Comparison of ENCODE assay signal across 23 cellular contexts in the genomic region with DNA sequence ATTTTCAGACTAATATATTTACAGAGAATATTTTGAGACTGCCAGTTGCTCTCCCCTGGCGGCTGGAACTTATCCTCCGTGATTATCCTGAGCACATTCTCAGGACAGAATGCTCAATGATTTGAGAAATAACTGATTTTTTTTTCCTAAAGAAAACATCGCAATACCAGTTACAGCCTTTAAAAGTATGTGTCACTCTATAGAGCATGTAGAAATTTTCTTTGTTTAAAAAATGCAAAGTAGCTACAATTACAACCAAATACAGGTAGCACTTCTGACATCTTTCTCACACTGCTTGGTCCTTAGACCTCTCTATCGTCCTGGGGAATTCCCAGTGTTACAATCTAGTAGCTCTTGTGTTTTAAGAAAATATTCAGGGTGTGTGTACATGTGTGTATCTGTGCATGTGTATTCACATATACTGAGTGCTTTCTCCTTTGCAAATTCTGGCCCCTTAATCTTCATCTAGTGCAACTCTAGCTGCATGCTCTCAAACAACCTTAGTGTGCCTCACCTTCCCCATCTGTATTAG. TPM values are rescaled to one million over a fixed set of nuclear protein-coding genes. Genes with fewer than 3 reads are reported as not detected.
"Had no signal": no experiment of that assay in that cellular context is flagged by ENCODE, and none has a peak within 500 bp of the region (broad histone marks: within the 10 kb centered on the region; RNA-seq: fewer than 3 reads in every experiment).

No MANE protein-coding gene starts in this region.

- H3K4me3 ChIP-seq: adrenal gland, mucosa of descending colon, pancreas, right lobe of liver, thyroid gland, vagina had no signal

- H3K9me3 ChIP-seq: adrenal gland, mucosa of descending colon, neutrophil, pancreas, right lobe of liver, thyroid gland, vagina had no signal

- H3K27ac Mint-ChIP-seq: activated naive CD4-positive, alpha-beta T cell treated with anti-CD3 and anti-CD28 coated beads, Interleukin-2, amount 50 U/mL, for 72 hours; effector memory CD8-positive, alpha-beta T cell; memory B cell; naive thymus-derived CD4-positive, alpha-beta T cell; stimulated activated memory B cell treated with anti-CD40 and anti-IgM and Interleukin-4, amounts not matched to agents 10 μg/mL and 1 μg/mL and 100 μg/mL, for 72 hours; T-helper 17 cell had no signal

- H3K27ac ChIP-seq: adrenal gland, epithelial cell of prostate, neutrophil, pancreas, VCaP had no signal

- ATAC-seq: effector memory CD8-positive, alpha-beta T cell; left lobe of liver; mucosa of descending colon; naive thymus-derived CD4-positive, alpha-beta T cell; pancreas; right lobe of liver; stimulated activated memory B cell treated with anti-CD40 and anti-IgM and Interleukin-4, amounts not matched to agents 10 μg/mL and 1 μg/mL and 100 μg/mL, for 72 hours; T-helper 17 cell had no signal

- H3K9me3 Mint-ChIP-seq: activated naive CD4-positive, alpha-beta T cell treated with anti-CD3 and anti-CD28 coated beads, Interleukin-2, amount 50 U/mL, for 72 hours; memory B cell; stimulated activated memory B cell treated with anti-CD40 and anti-IgM and Interleukin-4, amounts not matched to agents 10 μg/mL and 1 μg/mL and 100 μg/mL, for 72 hours had no signal

- H3K36me3 Mint-ChIP-seq: activated naive CD4-positive, alpha-beta T cell treated with anti-CD3 and anti-CD28 coated beads, Interleukin-2, amount 50 U/mL, for 72 hours; memory B cell; naive thymus-derived CD4-positive, alpha-beta T cell; stimulated activated memory B cell treated with anti-CD40 and anti-IgM and Interleukin-4, amounts not matched to agents 10 μg/mL and 1 μg/mL and 100 μg/mL, for 72 hours had no signal

- H3K4me1 Mint-ChIP-seq: memory B cell; naive thymus-derived CD4-positive, alpha-beta T cell; stimulated activated memory B cell treated with anti-CD40 and anti-IgM and Interleukin-4, amounts not matched to agents 10 μg/mL and 1 μg/mL and 100 μg/mL, for 72 hours; T-helper 17 cell had no signal

- H3K36me3 ChIP-seq: adrenal gland, neutrophil, pancreas, right lobe of liver, thyroid gland, vagina had no signal

- H3K4me3 Mint-ChIP-seq: effector memory CD8-positive, alpha-beta T cell; memory B cell; naive thymus-derived CD4-positive, alpha-beta T cell; stimulated activated memory B cell treated with anti-CD40 and anti-IgM and Interleukin-4, amounts not matched to agents 10 μg/mL and 1 μg/mL and 100 μg/mL, for 72 hours; T-helper 17 cell had no signal

- DNase-seq: activated CD4-positive, alpha-beta T cell treated with anti-CD3 and anti-CD28 coated beads, Interleukin-2, amount 50 U/mL, for 1 hour; activated CD4-positive, CD25-positive, alpha-beta regulatory T cell treated with anti-CD3 and anti-CD28 coated beads, Interleukin-2, amount 50 U/mL, for 72 hours; activated CD8-positive, alpha-beta memory T cell treated with anti-CD3 and anti-CD28 coated beads for 24 hours; activated CD8-positive, alpha-beta memory T cell treated with anti-CD3 and anti-CD28 coated beads, Interleukin-2, amount 50 U/mL, for 48 hours; activated effector memory CD4-positive, alpha-beta T cell treated with anti-CD3 and anti-CD28 coated beads, Interleukin-2, amount 50 U/mL, for 16 hours; activated T-cell treated with anti-CD3 and anti-CD28 coated beads, Interleukin-2, amount 50 U/mL, for 48 hours; adrenal gland; effector memory CD8-positive, alpha-beta T cell; mucosa of descending colon; naive thymus-derived CD4-positive, alpha-beta T cell; pancreas; right lobe of liver; stimulated activated CD4-positive, alpha-beta T cell treated with anti-CD3 and anti-CD28 coated beads, Interleukin-4, amount 100 ng/mL, for 24 hours; T-helper 17 cell; thyroid gland had no signal

- H3K27me3 ChIP-seq: adrenal gland, pancreas, right lobe of liver, thyroid gland, vagina had no signal

RNA-seq across cellular contexts. Expression of gene APBB2, which starts 13.8 kb away (rescaled TPM):
- polyA plus RNA-seq: naive thymus-derived CD4-positive, alpha-beta T cell had no signal

RNA-seq across cellular contexts. Expression of gene UCHL1, which starts 56.2 kb away (rescaled TPM):
- total RNA-seq: T-helper 17 cell had no signal
- polyA plus RNA-seq: naive thymus-derived CD4-positive, alpha-beta T cell had no signal
